ENCODE assay signal across 14 cellular contexts in genomic region chr15:45589296-45589695, GRCh38. TPM values are rescaled to one million over a fixed set of nuclear protein-coding genes. Genes with fewer than 3 reads are reported as not detected.
DNase-seq lines count a peak whose midpoint lies in the region; ATAC-seq, FAIRE-seq and TF ChIP-seq lines count a peak whose summit lies in the region.
"Had no signal": no experiment of that assay in that cellular context is flagged by ENCODE, and none has a peak within 500 bp of the region (broad histone marks: within the 10 kb centered on the region; RNA-seq: fewer than 3 reads in every experiment).

No MANE protein-coding gene starts in this region.

- H3K4me3 ChIP-seq in skeletal muscle satellite cell (ENCODE audit: low read length) = peak overlapping the region; percentile 87
- peak overlapping the region in 2 of 4 donors; percentile 68 to 92 for H3K4me3 ChIP-seq in pancreas
- H3K4me3 ChIP-seq in left ventricle myocardium inferior = no peak overlapping the region
- H3K4me3 ChIP-seq: mucosa of descending colon had no signal

- H3K4me1 Mint-ChIP-seq in T-helper 1 cell treated with Interleukin-12 subunit alpha and Interleukin-12 subunit beta and Interleukin-4 antibody, amounts not matched to agents 30 μg/mL and 1 μg/mL, for 36 hours (ENCODE audit: low read depth) = peaks cover 19% of the 10 kb centered on the region
- peaks cover 41 to 62% (median 59%) of the 10 kb centered on the region in 3 donors for H3K4me1 Mint-ChIP-seq in T-cell

- peak overlapping the region; percentile 56 for H3K4me3 Mint-ChIP-seq in T-helper 1 cell treated with Interleukin-12 subunit alpha and Interleukin-12 subunit beta and Interleukin-4 antibody, amounts not matched to agents 30 μg/mL and 1 μg/mL, for 36 hours
- H3K4me3 Mint-ChIP-seq in T-cell = peak overlapping the region; percentile 96 to 100 (median 100)

- peaks cover 8% of the 10 kb centered on the region for H3K36me3 Mint-ChIP-seq in T-helper 1 cell treated with Interleukin-12 subunit alpha and Interleukin-12 subunit beta and Interleukin-4 antibody, amounts not matched to agents 30 μg/mL and 1 μg/mL, for 36 hours (ENCODE audit: low read depth)
- peaks cover 12% of the 10 kb centered on the region for H3K36me3 Mint-ChIP-seq in T-cell

- 53 to 55% methylated on average over 3 of the region's 3 CpGs for WGBS in pancreas, 2 donors

- H3K4me1 ChIP-seq in skeletal muscle satellite cell (ENCODE audit: control insufficient read depth, insufficient read depth, low read length) (peaks cover 17% of the 10 kb centered on the region), pancreas (peaks cover 10 to 25% (median 24%) of the 10 kb centered on the region in 3 donors), left ventricle myocardium inferior (peaks cover 60% of the 10 kb centered on the region)

- ATAC-seq in T-cell (replicated peaks in 1 of 4) (no peak), pancreas (no peak)
- ATAC-seq: mucosa of descending colon had no signal

- H3K27ac ChIP-seq in pancreas (no peak overlapping the region), left ventricle myocardium inferior (replicated peaks) (no peak overlapping the region)

- H3K27me3 Mint-ChIP-seq in T-helper 1 cell treated with Interleukin-12 subunit alpha and Interleukin-12 subunit beta and Interleukin-4 antibody, amounts not matched to agents 30 μg/mL and 1 μg/mL, for 36 hours (ENCODE audit: low read depth) = no peaks in the 10 kb centered on the region
- H3K27me3 Mint-ChIP-seq in T-cell = no peaks in the 10 kb centered on the region

- DNase-seq in T-helper 1 cell (no peak), T-cell (no peak), fibroblast of peridontal ligament (ENCODE audit: extremely low read depth) (peak; percentile 26), pancreas (no peak), left ventricle myocardium inferior (no peak), DMS 273 treated with DMSO at 0.1 percent for 48 hours (lab: John Stamatoyannopoulos, UW) (no peak)
- DNase-seq: 8988T; activated CD4-positive, alpha-beta T cell treated with anti-CD3 and anti-CD28 coated beads for 48 hours; mucosa of descending colon; NCI-H1417; stimulated activated CD4-positive, alpha-beta T cell treated with anti-CD3 and anti-CD28 coated beads, Interleukin-2, amount 100 ng/mL, for 48 hours; trophoblast cell had no signal

- no peaks in the 10 kb centered on the region for H3K36me3 ChIP-seq in skeletal muscle satellite cell (ENCODE audit: insufficient read depth, low read length)
- no peaks in the 10 kb centered on the region for H3K36me3 ChIP-seq in pancreas
- H3K36me3 ChIP-seq in left ventricle myocardium inferior = peaks cover 19% of the 10 kb centered on the region

- no peaks in the 10 kb centered on the region for H3K9me3 Mint-ChIP-seq in T-helper 1 cell treated with Interleukin-12 subunit alpha and Interleukin-12 subunit beta and Interleukin-4 antibody, amounts not matched to agents 30 μg/mL and 1 μg/mL, for 36 hours
- no peaks in the 10 kb centered on the region for H3K9me3 Mint-ChIP-seq in T-cell

- TF ChIP-seq CTCF in pancreas (IDR thresholded peaks at IDR 0.05) (no peak), left ventricle myocardium inferior (IDR thresholded peaks at IDR 0.05; ENCODE audit: borderline replicate concordance) (no peak)

- no peak overlapping the region for H3K27ac Mint-ChIP-seq in T-helper 1 cell treated with Interleukin-12 subunit alpha and Interleukin-12 subunit beta and Interleukin-4 antibody, amounts not matched to agents 30 μg/mL and 1 μg/mL, for 36 hours
- H3K27ac Mint-ChIP-seq in T-cell = no peak overlapping the region

- POLR2A ChIA-PET in T-cell (lab: Charles Lee) = no interaction called here

- peak overlapping the region; percentile 88 for H3K4me2 ChIP-seq in skeletal muscle satellite cell (ENCODE audit: low read length)

- H3K27me3 ChIP-seq in skeletal muscle satellite cell (ENCODE audit: control insufficient read depth, insufficient read depth, low read length) (no peaks in the 10 kb centered on the region), pancreas (no peaks in the 10 kb centered on the region), left ventricle myocardium inferior (ENCODE audit: low read depth) (no peaks in the 10 kb centered on the region)

- CTCF ChIA-PET in T-cell (lab: Charles Lee) = interaction anchor here in 1 of 2 donors (0.6 to 0.9 kb wide), 3 partner anchors 14 to 58 kb away, joined by 3 to 4 read pairs (median 4); no protein-coding TSS in a partner anchor

- intact Hi-C loops in pancreas (cut with DNase I) (no loop called here), left ventricle myocardium inferior (cut with micrococcal nuclease) (loop anchor here (5.0 kb wide), 1 partner anchor 67 kb away; the partner anchor contains the start of gene SLC30A4)

- H3K9ac ChIP-seq in skeletal muscle satellite cell (ENCODE audit: low read depth, low read length) = peak overlapping the region; percentile 95

- no peaks in the 10 kb centered on the region for H3K9me3 ChIP-seq in skeletal muscle satellite cell (replicated peaks; ENCODE audit: low read length)
- no peaks in the 10 kb centered on the region for H3K9me3 ChIP-seq in pancreas
- H3K9me3 ChIP-seq in left ventricle myocardium inferior (replicated peaks) = no peaks in the 10 kb centered on the region
- H3K9me3 ChIP-seq: mucosa of descending colon had no signal

- FAIRE-seq in pancreas (lab: Jason Lieb, UNC) = no peak

RNA-seq across cellular contexts. Expression of gene BLOC1S6, which starts 2.1 kb away (rescaled TPM):
- total RNA-seq in T-cell (10 to 100 TPM; 37.5 to 59.5 (median 40.5) TPM), pancreas (10 to 100 TPM; 14.8 to 30.5 (median 20.7) TPM), left ventricle myocardium inferior (24.3 TPM)
- 63.6 and 64.7 TPM in 2 replicates for total RNA-seq in skeletal muscle satellite cell (2012; rRNA removed)
- 10 to 100 TPM in 1 of 2 donors, 1 to 10 TPM in 1; 8.4 to 18.4 TPM for polyA plus RNA-seq in pancreas

RNA-seq across cellular contexts. Expression of gene SQOR, which starts 45.5 kb away (rescaled TPM):
- total RNA-seq in T-cell = 10 to 100 TPM; 29.5 to 43.0 (median 33.4) TPM
- total RNA-seq in skeletal muscle satellite cell (2012; rRNA removed) = 228 and 238 TPM in 2 replicates
- 10 to 100 TPM; 22.8 to 28.6 (median 24.8) TPM for total RNA-seq in pancreas
- polyA plus RNA-seq in pancreas = 10 to 100 TPM; 13.8 to 22.0 TPM
- total RNA-seq in left ventricle myocardium inferior = 16.5 TPM
